In the genomic region with DNA sequence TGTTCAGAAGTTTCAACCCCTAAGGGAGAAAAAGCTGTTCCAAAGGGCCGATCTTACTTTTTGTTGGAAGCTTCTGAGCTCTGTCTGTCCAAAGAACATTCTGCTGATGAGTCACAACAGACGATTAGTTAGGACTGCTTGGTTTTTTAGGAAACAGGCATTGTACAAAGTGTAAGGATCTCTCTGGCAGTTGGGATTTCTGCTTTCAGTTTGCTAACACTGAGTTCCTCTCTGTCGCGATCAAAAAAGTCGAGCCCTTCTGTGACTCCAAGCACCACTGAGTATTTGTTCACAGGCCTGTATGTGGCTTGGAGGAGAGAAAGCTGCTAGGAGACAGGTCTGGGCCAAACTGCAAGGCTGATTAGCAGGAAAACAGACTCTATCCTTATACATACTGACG, we compare ENCODE assay signal across 10 cellular contexts.
DNase-seq lines count a peak whose midpoint lies in the region; ATAC-seq and TF ChIP-seq lines count a peak whose summit lies in the region.
"Had no signal": no experiment of that assay in that cellular context is flagged by ENCODE, and none has a peak within 500 bp of the region (broad histone marks: within the 10 kb centered on the region; RNA-seq: fewer than 3 reads in every experiment).

No MANE protein-coding gene starts in this region.

- no peak for TF ChIP-seq EP300 in upper lobe of left lung (IDR thresholded peaks at IDR 0.05)

- CTCF ChIA-PET in CD8-positive, alpha-beta T cell (lab: Charles Lee): no interaction called here

- H3K4me1 ChIP-seq in mucosa of stomach (ENCODE audit: control insufficient read depth, insufficient read depth, low read length) (no peaks in the 10 kb centered on the region), upper lobe of left lung (no peaks in the 10 kb centered on the region)
- no peaks in the 10 kb centered on the region for H3K4me1 ChIP-seq in CD8-positive, alpha-beta T cell (ENCODE audit: insufficient read depth, low read length)
- H3K4me1 ChIP-seq: lower lobe of right lung had no signal

- no peaks in the 10 kb centered on the region for H3K36me3 Mint-ChIP-seq in CD8-positive, alpha-beta T cell

- no peak overlapping the region for H3K27ac Mint-ChIP-seq in CD8-positive, alpha-beta T cell

- intact Hi-C loops in CD8-positive, alpha-beta T cell (cut with DNase I, micrococcal nuclease): no loop called here

- H3K4me1 Mint-ChIP-seq in CD8-positive, alpha-beta T cell (ENCODE audit: low read depth): no peaks in the 10 kb centered on the region

- DNase-seq in NCI-H1694 treated with DMSO at 0.1 percent for 48 hours (lab: John Stamatoyannopoulos, UW) (peak; percentile 36), NCI-H1694 (lab: John Stamatoyannopoulos, UW) (no peak), epidermal melanocyte (ENCODE audit: insufficient read length, low spot score) (peak; percentile 66), upper lobe of left lung (no peak), NOMO-1 treated with DMSO at 0.1 percent for 48 hours (lab: John Stamatoyannopoulos, UW; ENCODE audit: unreplicated experiment) (no peak)
- no peak for DNase-seq in CD8-positive, alpha-beta T cell
- DNase-seq in NK-92 treated with Interleukin-12 subunit alpha and Interleukin-12 subunit beta, amount 100 ng/mL, for 24 hours (lab: John Stamatoyannopoulos, UW): no peak
- DNase-seq: lower lobe of right lung, NCI-H2029 treated with DMSO at 0.1 percent for 48 hours had no signal

- TF ChIP-seq POLR2A in upper lobe of left lung (IDR thresholded peaks at IDR 0.05): no peak

- peaks cover 12% of the 10 kb centered on the region for H3K27me3 Mint-ChIP-seq in CD8-positive, alpha-beta T cell (ENCODE audit: low read depth)

- H3K27ac ChIP-seq in upper lobe of left lung: peak overlapping the region in 3 of 4 donors; percentile 5 to 40 (median 38)
- no peak overlapping the region for H3K27ac ChIP-seq in CD8-positive, alpha-beta T cell (ENCODE audit: low read depth, low read length)
- H3K27ac ChIP-seq: lower lobe of right lung had no signal

- H3K27me3 ChIP-seq in mucosa of stomach (ENCODE audit: control insufficient read depth, insufficient read depth, low read length) (no peaks in the 10 kb centered on the region), upper lobe of left lung (no peaks in the 10 kb centered on the region)
- H3K27me3 ChIP-seq in CD8-positive, alpha-beta T cell (ENCODE audit: insufficient read depth, low read length): no peaks in the 10 kb centered on the region

- ATAC-seq in upper lobe of left lung (ENCODE audit: low FRiP score in 2 of 2): peak in 1 of 2 donors; percentile 81
- ATAC-seq in CD8-positive, alpha-beta T cell: no peak
- ATAC-seq: lower lobe of right lung had no signal

- H3K36me3 ChIP-seq in mucosa of stomach (ENCODE audit: control insufficient read depth, insufficient read depth, low read length): no peaks in the 10 kb centered on the region
- no peaks in the 10 kb centered on the region for H3K36me3 ChIP-seq in upper lobe of left lung
- no peaks in the 10 kb centered on the region for H3K36me3 ChIP-seq in CD8-positive, alpha-beta T cell (ENCODE audit: insufficient read depth, low read length)
- H3K36me3 ChIP-seq: lower lobe of right lung had no signal

- no peak for TF ChIP-seq CTCF in upper lobe of left lung (IDR thresholded peaks at IDR 0.05)
- no peak for TF ChIP-seq CTCF in CD8-positive, alpha-beta T cell (IDR thresholded peaks at IDR 0.05)

- no peak overlapping the region for H3K4me3 Mint-ChIP-seq in CD8-positive, alpha-beta T cell

- no peak overlapping the region for H3K4me3 ChIP-seq in mucosa of stomach (ENCODE audit: low read length)
- H3K4me3 ChIP-seq in upper lobe of left lung: no peak overlapping the region
- no peak overlapping the region for H3K4me3 ChIP-seq in CD8-positive, alpha-beta T cell (ENCODE audit: low read depth, low read length)
- H3K4me3 ChIP-seq: lower lobe of right lung had no signal

- POLR2A ChIA-PET in CD8-positive, alpha-beta T cell (lab: Charles Lee): no interaction called here

- WGBS in upper lobe of left lung, 2 donors: 46 to 62% methylated on average over 6 of the region's 6 CpGs

- H3K9me3 ChIP-seq in mucosa of stomach (ENCODE audit: control insufficient read depth, low read length) (no peaks in the 10 kb centered on the region), upper lobe of left lung (no peaks in the 10 kb centered on the region)
- no peaks in the 10 kb centered on the region for H3K9me3 ChIP-seq in CD8-positive, alpha-beta T cell (ENCODE audit: low read length)
- H3K9me3 ChIP-seq: lower lobe of right lung had no signal

- H3K9ac ChIP-seq in mucosa of stomach (ENCODE audit: low read length): peak overlapping the region; percentile 2

- H3K9me3 Mint-ChIP-seq in CD8-positive, alpha-beta T cell: no peaks in the 10 kb centered on the region

Comparison
In these comparisons a context has a peak if more than half of its experiments do, and no peak if none do; other contexts are left out.
1. DNase-seq: peak in NCI-H1694 treated with DMSO at 0.1 percent for 48 hours (single experiment) and epidermal melanocyte (single experiment); none in NCI-H1694 (single experiment), upper lobe of left lung (0 of 2), NOMO-1 treated with DMSO at 0.1 percent for 48 hours (single experiment), CD8-positive, alpha-beta T cell (0 of 7) and NK-92 treated with Interleukin-12 subunit alpha and Interleukin-12 subunit beta, amount 100 ng/mL, for 24 hours (single experiment).